13 cellular contexts compared by ENCODE assay signal in the genomic region with DNA sequence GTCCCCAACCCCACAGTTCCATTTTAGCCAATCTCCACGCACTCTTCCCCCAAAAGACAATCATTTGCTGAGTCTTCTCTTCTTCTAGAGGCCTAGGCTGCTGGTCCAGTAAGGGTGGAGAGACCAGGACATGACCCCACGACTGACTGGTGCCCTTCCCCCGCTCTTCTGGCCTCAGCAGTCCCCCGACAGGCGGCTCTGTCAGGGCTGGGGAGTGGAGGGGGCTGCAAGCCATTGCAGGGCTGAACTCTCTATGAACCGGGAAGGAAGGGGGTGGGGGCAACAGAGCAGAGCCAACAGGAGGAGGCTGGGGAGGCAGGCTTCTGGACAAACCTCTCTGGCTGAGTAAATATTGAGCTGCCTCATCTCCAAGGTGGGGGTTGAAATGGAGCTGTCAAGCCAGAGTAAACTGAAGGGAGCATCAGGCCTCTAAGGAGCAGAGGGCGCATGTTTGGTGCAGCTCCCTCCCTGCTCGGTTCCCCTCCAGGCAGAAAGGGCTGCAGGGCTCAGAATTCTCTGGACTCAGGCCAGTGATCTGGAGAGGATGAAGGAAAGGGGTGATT. TPM values are rescaled to one million over a fixed set of nuclear protein-coding genes. Genes with fewer than 3 reads are reported as not detected.
DNase-seq lines count a peak whose midpoint lies in the region; ATAC-seq, FAIRE-seq and TF ChIP-seq lines count a peak whose summit lies in the region.
"Had no signal": no experiment of that assay in that cellular context is flagged by ENCODE, and none has a peak within 500 bp of the region (broad histone marks: within the 10 kb centered on the region; RNA-seq: fewer than 3 reads in every experiment).

No MANE protein-coding gene starts in this region.

- H3K36me3 ChIP-seq in GM23338 (ENCODE audit: insufficient read depth) (no peaks in the 10 kb centered on the region), H1 (ENCODE audit: control insufficient read depth in 2 of 4, insufficient read depth in 4 of 4, low read length in 3 of 4) (no peaks in the 10 kb centered on the region), trophoblast cell (ENCODE audit: control insufficient read depth in 1 of 2, insufficient read depth in 2 of 2, low read length in 2 of 2) (no peaks in the 10 kb centered on the region)

- H4K5ac ChIP-seq in H1 (ENCODE audit: insufficient read length, low read depth, low read length), result no peak overlapping the region

- H4K12ac ChIP-seq in trophoblast cell (ENCODE audit: low read depth, low read length), result no peak overlapping the region

- H2BK5ac ChIP-seq in H1 (ENCODE audit: low read depth, low read length) (0 out of 2 replicates have a peak overlapping the region, but pooled peaks have one; percentile 60), trophoblast cell (ENCODE audit: low read depth, low read length, poor library complexity) (no peak overlapping the region)

- peaks cover 27% of the 10 kb centered on the region for H3F3A ChIP-seq in GM23338 (replicated peaks; ENCODE audit: low read depth)

- H3K4me3 Mint-ChIP-seq in GM23338, result no peak overlapping the region
- H3K4me3 Mint-ChIP-seq in CD4-positive, alpha-beta T cell, result no peak overlapping the region
- H3K4me3 Mint-ChIP-seq in activated T-cell treated with anti-CD3 and anti-CD28 coated beads, Interleukin-2, amount 50 U/mL, for 72 hours, result no peak overlapping the region

- H4K8ac ChIP-seq in H1 (ENCODE audit: extremely low read depth, insufficient read depth, low read length), result no peak overlapping the region
- H4K8ac ChIP-seq in trophoblast cell (ENCODE audit: low read depth, low read length), result no peak overlapping the region

- H3K23ac ChIP-seq in H1 (ENCODE audit: insufficient read length), result no peak overlapping the region
- no peak overlapping the region for H3K23ac ChIP-seq in trophoblast cell (ENCODE audit: low read length)

- peak overlapping the region; percentile 60; the same call in 1 of the 2 replicates for H2BK12ac ChIP-seq in H1 (ENCODE audit: low read depth, low read length)
- no peak overlapping the region for H2BK12ac ChIP-seq in trophoblast cell (ENCODE audit: low read length)

- H3K18ac ChIP-seq in H1 (ENCODE audit: extremely low read depth, low read length) (peak overlapping the region; percentile 87), trophoblast cell (ENCODE audit: low read length) (peak overlapping the region; percentile 9)

- H3K27ac Mint-ChIP-seq in GM23338, result no peak overlapping the region
- no peak overlapping the region for H3K27ac Mint-ChIP-seq in CD4-positive, alpha-beta T cell
- no peak overlapping the region for H3K27ac Mint-ChIP-seq in activated T-cell treated with anti-CD3 and anti-CD28 coated beads, Interleukin-2, amount 50 U/mL, for 72 hours
- H3K27ac Mint-ChIP-seq: naive B cell had no signal

- peak overlapping the region; percentile 46; the same call in 1 of the 2 replicates for H2BK15ac ChIP-seq in H1 (ENCODE audit: low read length)

- H3K4me3 ChIP-seq in GM23338, result 0 out of 2 replicates have a peak overlapping the region, but pooled peaks have one; percentile 27
- H3K4me3 ChIP-seq in H1 (ENCODE audit: extremely low read depth in 1 of 4, insufficient read depth in 2 of 4, low read depth in 3 of 4, low read length in 4 of 4), result no peak overlapping the region
- no peak overlapping the region for H3K4me3 ChIP-seq in trophoblast cell (ENCODE audit: low read depth, low read length)
- H3K4me3 ChIP-seq: hepatocyte had no signal

- no peaks in the 10 kb centered on the region; the same call in 1 of the 3 replicates for H3K9me3 Mint-ChIP-seq in GM23338
- no peaks in the 10 kb centered on the region for H3K9me3 Mint-ChIP-seq in CD4-positive, alpha-beta T cell
- H3K9me3 Mint-ChIP-seq in activated T-cell treated with anti-CD3 and anti-CD28 coated beads, Interleukin-2, amount 50 U/mL, for 72 hours, result no peaks in the 10 kb centered on the region

- no peak for TF ChIP-seq EP300 in H1 (IDR thresholded peaks at IDR 0.05; ENCODE audit: borderline replicate concordance in 1 of 2, low read depth in 2 of 2, low read length in 2 of 2)

- intact Hi-C loops in CD4-positive, alpha-beta T cell (cut with DNase I, micrococcal nuclease), result loop anchor here in 1 of 2 experiments (10.0 kb wide), 1 partner anchor 47 kb away; no protein-coding TSS in a partner anchor

- peaks cover 83% of the 10 kb centered on the region for H3K27me3 Mint-ChIP-seq in GM23338 (ENCODE audit: insufficient read depth, low read depth, poor library complexity)
- H3K27me3 Mint-ChIP-seq in CD4-positive, alpha-beta T cell, result peaks cover 74% of the 10 kb centered on the region
- peaks cover 78% of the 10 kb centered on the region for H3K27me3 Mint-ChIP-seq in activated T-cell treated with anti-CD3 and anti-CD28 coated beads, Interleukin-2, amount 50 U/mL, for 72 hours (ENCODE audit: low read depth)

- 34% methylated on average over 8 of the region's 8 CpGs; no CpG with 5 or more reads in 1 of the 2 experiments for WGBS in H1 (ENCODE audit: extremely low coverage in 1 of 2, insufficient coverage in 1 of 2, insufficient read length in 1 of 2, insufficient replicate concordance in 2 of 2, low coverage in 1 of 2, low lambda C conversion rate in 2 of 2, missing lambda C conversion rate in 1 of 2), 2 experiments
- no CpG with 5 or more reads among the region's 8 CpGs for WGBS in trophoblast cell (ENCODE audit: extremely low coverage, insufficient coverage, insufficient read length)

- no peak overlapping the region for H2AFZ ChIP-seq in GM23338
- H2AFZ ChIP-seq in H1 (ENCODE audit: low read length), result no peak overlapping the region
- H2AFZ ChIP-seq in trophoblast cell (ENCODE audit: insufficient read depth, low read length, poor library complexity), result no peak overlapping the region
- H2AFZ ChIP-seq: hepatocyte had no signal

- H2BK120ac ChIP-seq in H1 (replicated peaks; ENCODE audit: low read depth, low read length) (peak overlapping the region; percentile 2), trophoblast cell (ENCODE audit: insufficient read depth, low read length, poor library complexity) (no peak overlapping the region)

- no peaks in the 10 kb centered on the region for H3K79me1 ChIP-seq in H1 (ENCODE audit: low read depth, low read length)
- peaks cover 5% of the 10 kb centered on the region for H3K79me1 ChIP-seq in trophoblast cell (ENCODE audit: low read length)

- peaks cover 46% of the 10 kb centered on the region for H3K4me1 Mint-ChIP-seq in GM23338
- no peaks in the 10 kb centered on the region for H3K4me1 Mint-ChIP-seq in CD4-positive, alpha-beta T cell (ENCODE audit: low read depth)
- H3K4me1 Mint-ChIP-seq in activated T-cell treated with anti-CD3 and anti-CD28 coated beads, Interleukin-2, amount 50 U/mL, for 72 hours (ENCODE audit: low read depth), result peaks cover 7% of the 10 kb centered on the region

- CTCF ChIA-PET in H1 (lab: Charles Lee; ENCODE audit: partially characterized antibody), result interaction anchor here (0.6 to 3.6 kb wide), 21 partner anchors 8 to 306 kb away, joined by 3 to 21 read pairs (median 4); partner anchors contain the start of gene HOXB5
- CTCF ChIA-PET in CD4-positive, alpha-beta T cell (lab: Charles Lee), result interaction anchor here (0.8 to 1.4 kb wide), 3 partner anchors 9 to 65 kb away, joined by 3 to 4 read pairs (median 4); no protein-coding TSS in a partner anchor

- TF ChIP-seq CTCF in GM23338 (conservative IDR thresholded peaks at IDR 0.05; ENCODE audit: low read depth in 2 of 2) (no peak), H1 (IDR thresholded peaks at IDR 0.05; ENCODE audit: control extremely low read depth in 1 of 3, insufficient read depth in 1 of 3, low read depth in 1 of 3, low read length in 3 of 3) (no peak)
- no peak for TF ChIP-seq CTCF in CD4-positive, alpha-beta T cell (IDR thresholded peaks at IDR 0.05)

- no peak for FAIRE-seq in H1 (lab: Jason Lieb, UNC)

- H3K9ac ChIP-seq in H1 (replicated peaks in 1 of 4; ENCODE audit: extremely low read depth in 1 of 4, low read depth in 3 of 4, low read length in 3 of 4) (no peak overlapping the region), trophoblast cell (ENCODE audit: low read length) (no peak overlapping the region)

- H3K79me2 ChIP-seq in GM23338 (replicated peaks; ENCODE audit: insufficient read depth) (no peaks in the 10 kb centered on the region), H1 (ENCODE audit: control insufficient read depth in 1 of 2, insufficient read depth in 2 of 2, low read length in 2 of 2) (no peaks in the 10 kb centered on the region), trophoblast cell (ENCODE audit: control insufficient read depth, insufficient read depth, low read length, poor library complexity) (no peaks in the 10 kb centered on the region)
- H3K79me2 ChIP-seq: hepatocyte had no signal

- no peak for TF ChIP-seq RAD21 in H1 (IDR thresholded peaks at IDR 0.05 in 1 of 2, conservative IDR thresholded peaks at IDR 0.05 in 1 of 2; ENCODE audit: low read depth in 2 of 2, low read length in 2 of 2)

- H3K56ac ChIP-seq in H1 (replicated peaks; ENCODE audit: insufficient read length, low read depth, low read length), result no peak overlapping the region

- no peak overlapping the region for H3K27ac ChIP-seq in GM23338 (ENCODE audit: low read depth)
- H3K27ac ChIP-seq in H1 (ENCODE audit: low read depth, low read length), result no peak overlapping the region
- H3K27ac ChIP-seq in trophoblast cell (ENCODE audit: low read depth, low read length), result no peak overlapping the region
- no peak overlapping the region for H3K27ac ChIP-seq in CD4-positive, alpha-beta T cell (ENCODE audit: low read depth, low read length)
- H3K27ac ChIP-seq: hepatocyte had no signal

- H3K4me2 ChIP-seq in GM23338 (peak overlapping the region; percentile 58), H1 (ENCODE audit: insufficient read depth in 1 of 2, low read depth in 2 of 2, low read length in 2 of 2) (peak overlapping the region in 1 of 2 experiments; percentile 20; a peak in 2 of 4 replicates), trophoblast cell (ENCODE audit: low read length) (no peak overlapping the region)
- H3K4me2 ChIP-seq: hepatocyte had no signal

- ATAC-seq in GM23338 (peak; percentile 12; the same call in 2 of the 3 replicates), GM19467 (IDR thresholded peaks at IDR 0.05; ENCODE audit: unreplicated experiment) (no peak)
- ATAC-seq in CD4-positive, alpha-beta T cell (ENCODE audit: poor library complexity), result no peak
- ATAC-seq in activated T-cell treated with anti-CD3 and anti-CD28 coated beads, Interleukin-2, amount 50 U/mL, for 72 hours (replicated peaks in 1 of 2), result no peak

- peaks cover 53% of the 10 kb centered on the region for H3K4me1 ChIP-seq in GM23338 (ENCODE audit: insufficient read depth)
- H3K4me1 ChIP-seq in H1 (replicated peaks in 1 of 4; ENCODE audit: control insufficient read depth in 3 of 4, insufficient read depth in 4 of 4, low read length in 3 of 4), result peaks cover 5 to 14% (median 7%) of the 10 kb centered on the region in 4 experiments
- peaks cover 6 to 11% of the 10 kb centered on the region in 2 experiments for H3K4me1 ChIP-seq in trophoblast cell (ENCODE audit: control insufficient read depth in 1 of 2, insufficient read depth in 2 of 2, low read length in 2 of 2)

- H3K23me2 ChIP-seq in H1 (ENCODE audit: low read depth, low read length), result no peaks in the 10 kb centered on the region; the same call in 1 of the 2 replicates

- H3K9me2 ChIP-seq in GM23338 (ENCODE audit: insufficient read depth), result peaks cover 5% of the 10 kb centered on the region

- H4K91ac ChIP-seq in H1 (replicated peaks; ENCODE audit: insufficient read length, low read length), result no peak overlapping the region
- H4K91ac ChIP-seq in trophoblast cell (ENCODE audit: low read depth, low read length), result no peak overlapping the region

- no peaks in the 10 kb centered on the region for H3K36me3 Mint-ChIP-seq in GM23338 (ENCODE audit: low read depth)
- H3K36me3 Mint-ChIP-seq in CD4-positive, alpha-beta T cell (ENCODE audit: low read depth), result no peaks in the 10 kb centered on the region
- no peaks in the 10 kb centered on the region for H3K36me3 Mint-ChIP-seq in activated T-cell treated with anti-CD3 and anti-CD28 coated beads, Interleukin-2, amount 50 U/mL, for 72 hours (ENCODE audit: insufficient read depth in 2 of 2)

- DNase-seq in GM23338 (ENCODE audit: low spot score), result no peak
- peak; percentile 85 for DNase-seq in NCI-H2196 treated with DMSO at 0.1 percent for 48 hours (lab: John Stamatoyannopoulos, UW; ENCODE audit: unreplicated experiment)
- DNase-seq in H1 (ENCODE audit: low read depth in 1 of 2, low spot score in 2 of 2), result no peak
- no peak for DNase-seq in trophoblast cell
- DNase-seq in NK-92 treated with Interleukin-12 subunit alpha and Interleukin-12 subunit beta, amount 100 ng/mL, for 24 hours (lab: John Stamatoyannopoulos, UW), result no peak
- DNase-seq in CD4-positive, alpha-beta T cell, result no peak
- no peak for DNase-seq in activated T-cell treated with anti-CD3 and anti-CD28 coated beads, Interleukin-2, amount 50 U/mL, for 72 hours
- DNase-seq: effector CD4-positive, alpha-beta T cell; naive B cell; NCI-H526; T-helper 1 cell had no signal

- peaks cover 89% of the 10 kb centered on the region for H3K27me3 ChIP-seq in GM23338 (ENCODE audit: insufficient read depth)
- peaks cover 35 to 78% (median 73%) of the 10 kb centered on the region in 4 experiments for H3K27me3 ChIP-seq in H1 (replicated peaks in 1 of 4; ENCODE audit: control insufficient read depth in 3 of 4, extremely low read depth in 1 of 4, insufficient read depth in 3 of 4, low read length in 3 of 4)
- H3K27me3 ChIP-seq in trophoblast cell (ENCODE audit: insufficient read depth, low read length), result no peaks in the 10 kb centered on the region
- peaks cover 25% of the 10 kb centered on the region for H3K27me3 ChIP-seq in CD4-positive, alpha-beta T cell (ENCODE audit: control insufficient read depth, insufficient read depth, low read length)

- no peaks in the 10 kb centered on the region for H3K9me3 ChIP-seq in H1 (ENCODE audit: insufficient read depth in 2 of 2, low read depth in 1 of 2, low read length in 1 of 2)
- H3K9me3 ChIP-seq in trophoblast cell (ENCODE audit: insufficient read depth, low read depth, low read length), result no peaks in the 10 kb centered on the region
- no peaks in the 10 kb centered on the region for H3K9me3 ChIP-seq in CD4-positive, alpha-beta T cell (ENCODE audit: control insufficient read depth, low read length)

- H2AK5ac ChIP-seq in H1 (ENCODE audit: low read depth, low read length) (no peak overlapping the region), trophoblast cell (ENCODE audit: low read length) (no peak overlapping the region)

- no peak overlapping the region for H3K4ac ChIP-seq in H1 (replicated peaks; ENCODE audit: insufficient read length, low read depth, low read length)
- H3K4ac ChIP-seq in trophoblast cell (ENCODE audit: low read depth, low read length), result no peak overlapping the region

- H4K20me1 ChIP-seq in GM23338 (replicated peaks; ENCODE audit: insufficient read depth) (peaks cover 7% of the 10 kb centered on the region; the same call in 1 of the 2 replicates), H1 (replicated peaks in 1 of 2; ENCODE audit: control insufficient read depth in 1 of 2, insufficient read depth in 2 of 2, low read length in 2 of 2) (peaks cover 0 to 4% of the 10 kb centered on the region in 2 experiments)

- TF ChIP-seq POLR2A in H1 (IDR thresholded peaks at IDR 0.05; ENCODE audit: control extremely low read depth in 1 of 2, low read depth in 2 of 2, low read length in 2 of 2), result no peak

- POLR2A ChIA-PET in H1 (lab: Charles Lee; ENCODE audit: partially characterized antibody), result interaction anchor here (0.8 to 0.9 kb wide), 2 partner anchors 18 to 20 kb away, joined by 3 read pairs; no protein-coding TSS in a partner anchor
- POLR2A ChIA-PET in CD4-positive, alpha-beta T cell (lab: Charles Lee), result interaction anchor here (0.6 kb wide), 1 partner anchor 12 kb away, joined by 4 read pairs; no protein-coding TSS in a partner anchor

- 0 out of 2 replicates have a peak overlapping the region, but pooled peaks have one; percentile 80 for H2BK20ac ChIP-seq in H1 (ENCODE audit: low read length)

- no peak overlapping the region for H3K14ac ChIP-seq in H1 (ENCODE audit: insufficient read length)
- no peak overlapping the region for H3K14ac ChIP-seq in trophoblast cell (ENCODE audit: low read length)

RNA-seq across cellular contexts. Expression of gene HOXB1, which starts 8.7 kb away (rescaled TPM):
- total RNA-seq in GM23338 (2014; rRNA removed; shearing (Covaris generic)), result not detected in 2 replicates
- polyA plus RNA-seq in GM23338 (2016; fragmentation: Nextera tagmentation; extraction: Ambion mirVana) (not detected in 2 replicates), H1 (2011; rRNA removed) (not detected in 2 replicates)
- not detected in 2 replicates for total RNA-seq in H1 (2021; fragmentation: NEBNext Ultra II Directional; extraction: Animal tissue kit (Norgen Biotek cat#: 25700))
- not detected for polyA plus RNA-seq in H1 (2011; cell fraction: cytosol; rRNA removed)
- polyA plus RNA-seq in H1 (2011; cell fraction: nucleus; rRNA removed), result not detected
- 0.10 TPM in 1 of 4 replicates, not detected in the others for polyA plus RNA-seq in H1 (2012, experiment 1 of 2)
- polyA plus RNA-seq in H1 (2012, experiment 2 of 2), result 0.08 TPM
- 0.06 TPM for polyA plus RNA-seq in H1 (2013, experiment 1 of 2)
- polyA plus RNA-seq in H1 (2013, experiment 2 of 2), result 0.09 TPM
- not detected in 2 replicates for polyA minus RNA-seq in H1 (2011; rRNA and poly(A)+ RNA removed)
- polyA minus RNA-seq in H1 (2011; cell fraction: cytosol; rRNA and poly(A)+ RNA removed), result not detected
- not detected for polyA minus RNA-seq in H1 (2011; cell fraction: nucleus; rRNA and poly(A)+ RNA removed)
- 0.04 and 0.06 TPM in 2 replicates for polyA plus RNA-seq in trophoblast cell (2013)
- total RNA-seq in CD4-positive, alpha-beta T cell, result not detected
- not detected for total RNA-seq in activated T-cell treated with anti-CD3 and anti-CD28 coated beads, Interleukin-2, amount 50 U/mL, for 72 hours
- total RNA-seq: hepatocyte had no signal
- polyA plus RNA-seq: hepatocyte had no signal

RNA-seq across cellular contexts. Expression of gene HOXB2, which starts 22.8 kb away (rescaled TPM):
- total RNA-seq in GM23338 (2014; rRNA removed; shearing (Covaris generic)), result not detected in 2 replicates
- 0.37 TPM in 1 of 2 replicates, not detected in the other for polyA plus RNA-seq in GM23338 (2016; fragmentation: Nextera tagmentation; extraction: Ambion mirVana)
- total RNA-seq in H1 (2021; fragmentation: NEBNext Ultra II Directional; extraction: Animal tissue kit (Norgen Biotek cat#: 25700)), result not detected in 2 replicates
- polyA plus RNA-seq in H1 (2011; rRNA removed), result not detected in 2 replicates
- polyA plus RNA-seq in H1 (2011; cell fraction: cytosol; rRNA removed), result not detected
- not detected for polyA plus RNA-seq in H1 (2011; cell fraction: nucleus; rRNA removed)
- polyA plus RNA-seq in H1 (2012, experiment 1 of 2), result not detected in 4 replicates
- polyA plus RNA-seq in H1 (2012, experiment 2 of 2), result not detected
- polyA plus RNA-seq in H1 (2013, experiment 1 of 2), result not detected
- not detected for polyA plus RNA-seq in H1 (2013, experiment 2 of 2)
- not detected in 2 replicates for polyA minus RNA-seq in H1 (2011; rRNA and poly(A)+ RNA removed)
- polyA minus RNA-seq in H1 (2011; cell fraction: cytosol; rRNA and poly(A)+ RNA removed), result not detected
- 0.90 TPM for polyA minus RNA-seq in H1 (2011; cell fraction: nucleus; rRNA and poly(A)+ RNA removed)
- polyA plus RNA-seq in trophoblast cell (2013), result 30.4 and 31.0 TPM in 2 replicates
- 1 to 10 TPM; 4.8 to 4.9 TPM for total RNA-seq in CD4-positive, alpha-beta T cell
- 10 to 100 TPM; 18.1 to 37.7 TPM for total RNA-seq in activated T-cell treated with anti-CD3 and anti-CD28 coated beads, Interleukin-2, amount 50 U/mL, for 72 hours

RNA-seq across cellular contexts. Expression of gene HOXB4, which starts 56.0 kb away (rescaled TPM):
- total RNA-seq in GM23338 (2014; rRNA removed; shearing (Covaris generic)), result not detected in 2 replicates
- not detected in 2 replicates for polyA plus RNA-seq in GM23338 (2016; fragmentation: Nextera tagmentation; extraction: Ambion mirVana)
- not detected in 2 replicates for total RNA-seq in H1 (2021; fragmentation: NEBNext Ultra II Directional; extraction: Animal tissue kit (Norgen Biotek cat#: 25700))
- polyA plus RNA-seq in H1 (2011; rRNA removed), result not detected in 2 replicates
- polyA plus RNA-seq in H1 (2011; cell fraction: cytosol; rRNA removed), result not detected
- polyA plus RNA-seq in H1 (2011; cell fraction: nucleus; rRNA removed), result not detected
- polyA plus RNA-seq in H1 (2012, experiment 1 of 2), result not detected in 4 replicates
- not detected for polyA plus RNA-seq in H1 (2012, experiment 2 of 2)
- not detected for polyA plus RNA-seq in H1 (2013, experiment 1 of 2)
- not detected for polyA plus RNA-seq in H1 (2013, experiment 2 of 2)
- not detected in 2 replicates for polyA minus RNA-seq in H1 (2011; rRNA and poly(A)+ RNA removed)
- not detected for polyA minus RNA-seq in H1 (2011; cell fraction: cytosol; rRNA and poly(A)+ RNA removed)
- not detected for polyA minus RNA-seq in H1 (2011; cell fraction: nucleus; rRNA and poly(A)+ RNA removed)
- 5.5 and 6.2 TPM in 2 replicates for polyA plus RNA-seq in trophoblast cell (2013)
- total RNA-seq in CD4-positive, alpha-beta T cell, result under 1 TPM; 0.16 to 0.17 TPM
- 1 to 10 TPM; 1.9 to 3.3 TPM for total RNA-seq in activated T-cell treated with anti-CD3 and anti-CD28 coated beads, Interleukin-2, amount 50 U/mL, for 72 hours
